ENCODE assay signal across 8 cellular contexts in genomic region chr13:27960362-27961226, GRCh38. TPM values are rescaled to one million over a fixed set of nuclear protein-coding genes. Genes with fewer than 3 reads are reported as not detected.
A peak's percentile ranks its signal among the peaks of the same experiment; 100 is the strongest.
DNase-seq lines count a peak whose midpoint lies in the region; ATAC-seq, FAIRE-seq and TF ChIP-seq lines count a peak whose summit lies in the region.

No MANE protein-coding gene starts in this region.

- no peak overlapping the region for H3K4me3 ChIP-seq in endothelial cell of umbilical vein (replicated peaks in 1 of 3; ENCODE audit: insufficient read depth in 1 of 3, low read depth in 1 of 3, low read length in 3 of 3)

- H3K9ac ChIP-seq in endothelial cell of umbilical vein (replicated peaks; ENCODE audit: extremely low read depth, insufficient read depth, low read length): no peak overlapping the region

- peak; percentile 46 to 54 for TF ChIP-seq CTCF in endothelial cell of umbilical vein (IDR thresholded peaks at IDR 0.05; ENCODE audit: extremely low read depth in 1 of 2, insufficient read depth in 1 of 2, low read depth in 1 of 2, low read length in 2 of 2)

- H3K27me3 ChIP-seq in endothelial cell of umbilical vein (ENCODE audit: control insufficient read depth in 2 of 2, insufficient read depth in 2 of 2, low read length in 2 of 2): peaks cover 65 to 93% of the 10 kb centered on the region in 2 experiments

- intact Hi-C loops in endothelial cell of umbilical vein (cut with micrococcal nuclease): no loop called here

- no peaks in the 10 kb centered on the region for H3K79me2 ChIP-seq in endothelial cell of umbilical vein (ENCODE audit: control insufficient read depth, insufficient read depth, low read length)

- H3K27ac ChIP-seq in endothelial cell of umbilical vein (ENCODE audit: insufficient read depth, low read depth, low read length): no peak overlapping the region

- FAIRE-seq in endothelial cell of umbilical vein (lab: Jason Lieb, UNC): peak; percentile 75

- no peak overlapping the region for H2AFZ ChIP-seq in endothelial cell of umbilical vein (ENCODE audit: low read depth, low read length)

- H3K4me2 ChIP-seq in endothelial cell of umbilical vein (ENCODE audit: insufficient read depth, low read length): no peak overlapping the region

- CTCF ChIA-PET in endothelial cell of umbilical vein (lab: Charles Lee): interaction anchor here (0.6 to 2.7 kb wide), 5 partner anchors 23 to 598 kb away, joined by 3 to 12 read pairs (median 5); no protein-coding TSS in a partner anchor

- H3K9me1 ChIP-seq in endothelial cell of umbilical vein (replicated peaks; ENCODE audit: control insufficient read depth, extremely low read depth, insufficient read depth, low read length): no peaks in the 10 kb centered on the region

- peak; percentile 49 for ATAC-seq in HG03159 (IDR thresholded peaks at IDR 0.05; ENCODE audit: unreplicated experiment)
- ATAC-seq in GM19328 (IDR thresholded peaks at IDR 0.05; ENCODE audit: unreplicated experiment): no peak

- TF ChIP-seq POLR2A in endothelial cell of umbilical vein (IDR thresholded peaks at IDR 0.05; ENCODE audit: low read depth, low read length): no peak

- dilution Hi-C loops in endothelial cell of umbilical vein (cut with MboI; ENCODE audit: extremely low pct_ligation_motif_present, low sequenced_read_pairs): no loop called here

- H3K36me3 ChIP-seq in endothelial cell of umbilical vein (ENCODE audit: control insufficient read depth in 2 of 2, extremely low read depth in 1 of 2, insufficient read depth in 2 of 2, low read length in 2 of 2): no peaks in the 10 kb centered on the region

- peak; percentile 97 for DNase-seq in DMS53 (lab: John Stamatoyannopoulos, UW)
- DNase-seq in SIG-M5 treated with dmso at 0.1 percent for 504 hours (lab: John Stamatoyannopoulos, UW; ENCODE audit: unreplicated experiment): peak; percentile 91
- no peak for DNase-seq in endothelial cell of umbilical vein (ENCODE audit: low read depth, low spot score)
- DNase-seq in myocyte (ENCODE audit: low read depth): peak; percentile 12
- DNase-seq in NCI-H345 (lab: John Stamatoyannopoulos, UW): no peak
- DNase-seq in DMS79 (lab: John Stamatoyannopoulos, UW): no peak

- no TSS peak for BruUV-seq in endothelial cell of umbilical vein (replicated peaks; lab: Mats Ljungman, UMichigan)

- no peaks in the 10 kb centered on the region for H4K20me1 ChIP-seq in endothelial cell of umbilical vein (replicated peaks; ENCODE audit: control insufficient read depth, extremely low read depth, insufficient read depth, low read length)

- peaks cover 3% of the 10 kb centered on the region for H3K4me1 ChIP-seq in endothelial cell of umbilical vein (ENCODE audit: control insufficient read depth, extremely low read depth, insufficient read depth, low read length)

- POLR2A ChIA-PET in endothelial cell of umbilical vein (lab: Charles Lee): no interaction called here

- H3K9me3 ChIP-seq in endothelial cell of umbilical vein (replicated peaks; ENCODE audit: control insufficient read depth, insufficient read depth, low read length): no peaks in the 10 kb centered on the region

TF ChIP-seq in endothelial cell of umbilical vein, 7 proteins besides CTCF, POLR2A, EP300 and RAD21:
- peak; percentile 66 for TF ChIP-seq EZH2 (IDR thresholded peaks at IDR 0.05; ENCODE audit: borderline replicate concordance, low read depth, low read length, severe bottlenecking)
- no peak for TF ChIP-seq GATA2 (IDR thresholded peaks at IDR 0.05; ENCODE audit: insufficient read depth, insufficient read length, low read depth, low read length)

RNA-seq across cellular contexts. Expression of gene CDX2, which starts 8.5 kb away (rescaled TPM):
- total RNA-seq in endothelial cell of umbilical vein (not detected in 2 replicates), myocyte (not detected in 2 replicates)
- polyA plus RNA-seq in endothelial cell of umbilical vein: not detected in 2 replicates
- polyA plus RNA-seq in endothelial cell of umbilical vein (2011; cell fraction: cytosol; rRNA removed): not detected in 2 replicates
- not detected in 2 replicates for polyA plus RNA-seq in endothelial cell of umbilical vein (2011; cell fraction: nucleus; rRNA removed)
- not detected in 2 replicates for polyA plus RNA-seq in endothelial cell of umbilical vein (2012)
- not detected in 2 replicates for polyA minus RNA-seq in endothelial cell of umbilical vein
- not detected for polyA minus RNA-seq in endothelial cell of umbilical vein (2011; cell fraction: cytosol; rRNA and poly(A)+ RNA removed)
- polyA minus RNA-seq in endothelial cell of umbilical vein (2011; cell fraction: nucleus; rRNA and poly(A)+ RNA removed): not detected in 2 replicates
- not detected for polyA plus RNA-seq in myocyte (2012)

RNA-seq across cellular contexts. Expression of gene URAD, which starts 27.9 kb away (rescaled TPM):
- not detected in 2 replicates for total RNA-seq in endothelial cell of umbilical vein
- polyA plus RNA-seq in endothelial cell of umbilical vein: not detected in 2 replicates
- not detected in 2 replicates for polyA plus RNA-seq in endothelial cell of umbilical vein (2011; cell fraction: cytosol; rRNA removed)
- polyA plus RNA-seq in endothelial cell of umbilical vein (2011; cell fraction: nucleus; rRNA removed): not detected in 2 replicates
- not detected in 2 replicates for polyA plus RNA-seq in endothelial cell of umbilical vein (2012)
- not detected in 2 replicates for polyA minus RNA-seq in endothelial cell of umbilical vein
- polyA minus RNA-seq in endothelial cell of umbilical vein (2011; cell fraction: cytosol; rRNA and poly(A)+ RNA removed): not detected
- polyA minus RNA-seq in endothelial cell of umbilical vein (2011; cell fraction: nucleus; rRNA and poly(A)+ RNA removed): not detected in 2 replicates
- total RNA-seq in myocyte: not detected in 2 replicates
- not detected for polyA plus RNA-seq in myocyte (2012)

RNA-seq across cellular contexts. Expression of gene PDX1, which starts 40.8 kb away (rescaled TPM):
- total RNA-seq in endothelial cell of umbilical vein (not detected in 2 replicates), myocyte (not detected in 2 replicates)
- polyA plus RNA-seq in endothelial cell of umbilical vein: not detected in 2 replicates
- not detected in 2 replicates for polyA plus RNA-seq in endothelial cell of umbilical vein (2011; cell fraction: cytosol; rRNA removed)
- not detected in 2 replicates for polyA plus RNA-seq in endothelial cell of umbilical vein (2011; cell fraction: nucleus; rRNA removed)
- polyA plus RNA-seq in endothelial cell of umbilical vein (2012): not detected in 2 replicates
- not detected in 2 replicates for polyA minus RNA-seq in endothelial cell of umbilical vein
- not detected for polyA minus RNA-seq in endothelial cell of umbilical vein (2011; cell fraction: cytosol; rRNA and poly(A)+ RNA removed)
- polyA minus RNA-seq in endothelial cell of umbilical vein (2011; cell fraction: nucleus; rRNA and poly(A)+ RNA removed): not detected in 2 replicates
- not detected for polyA plus RNA-seq in myocyte (2012)

Comparison
In these comparisons a context has a peak if more than half of its experiments do, and no peak if none do; other contexts are left out.
1. DNase-seq: peak in DMS53 (single experiment), SIG-M5 treated with dmso at 0.1 percent for 504 hours (single experiment) and myocyte (single experiment); none in endothelial cell of umbilical vein (single experiment), NCI-H345 (single experiment) and DMS79 (single experiment).